In genomic region chr5:133330956-133331355, GRCh38 we compare ENCODE assay signal across 1 cellular context.
TF ChIP-seq lines count a peak whose summit lies in the region.

No MANE protein-coding gene starts in this region.

TF ChIP-seq in H1, 55 proteins besides CTCF, POLR2A, EP300 and RAD21 (continued from another document):
- TF ChIP-seq CHD7 (IDR thresholded peaks at IDR 0.05; ENCODE audit: insufficient replicate concordance, low read length) (no peak), TBP (IDR thresholded peaks at IDR 0.05; ENCODE audit: low read depth, low read length) (no peak), CTBP2 (IDR thresholded peaks at IDR 0.05; ENCODE audit: borderline replicate concordance, insufficient read depth, insufficient read length, low read length) (no peak), HDAC2 (IDR thresholded peaks at IDR 0.05; ENCODE audit: borderline replicate concordance in 1 of 2, low read depth in 2 of 2, low read length in 2 of 2) (no peak), ATF3 (IDR thresholded peaks at IDR 0.05; ENCODE audit: insufficient read depth, low read depth, low read length) (no peak), RFX5 (IDR thresholded peaks at IDR 0.05; ENCODE audit: borderline replicate concordance, low read depth, low read length) (no peak), GABPA (IDR thresholded peaks at IDR 0.05; ENCODE audit: borderline replicate concordance, insufficient read depth, low read length) (no peak), FOSL1 (IDR thresholded peaks at IDR 0.05; ENCODE audit: insufficient read depth, low read depth, low read length) (no peak)
